Comparison of ENCODE assay signal across 14 cellular contexts in the genomic region with DNA sequence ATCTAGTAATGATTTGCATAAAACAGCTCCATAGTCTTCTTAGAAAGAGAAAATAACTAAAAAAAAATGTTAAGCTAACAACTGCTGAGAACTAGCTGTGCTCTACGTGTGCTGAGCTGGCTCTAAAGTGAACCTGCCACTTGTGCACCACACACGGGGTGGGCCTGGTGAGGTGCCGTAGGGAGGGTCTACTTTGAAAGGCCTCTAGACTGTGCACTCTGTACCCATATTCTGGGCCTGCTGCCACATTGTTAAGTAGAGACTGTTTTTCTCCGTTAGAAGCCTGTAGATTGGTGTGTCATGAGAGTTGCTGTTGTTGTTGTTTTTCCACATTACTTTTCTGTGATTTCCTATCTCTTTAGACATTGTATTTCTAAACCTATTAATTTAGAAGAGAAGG.
A peak's percentile ranks its signal among the peaks of the same experiment; 100 is the strongest.
DNase-seq lines count a peak whose midpoint lies in the region; ATAC-seq and TF ChIP-seq lines count a peak whose summit lies in the region.
"Had no signal": no experiment of that assay in that cellular context is flagged by ENCODE, and none has a peak within 500 bp of the region (broad histone marks: within the 10 kb centered on the region; RNA-seq: fewer than 3 reads in every experiment).

No MANE protein-coding gene starts in this region.

- no peak for TF ChIP-seq POLR2A in testis (IDR thresholded peaks at IDR 0.05)

- 35 to 38% methylated on average over 4 of the region's 4 CpGs for WGBS in testis, 2 donors

- H3K27me3 ChIP-seq in endocrine pancreas (ENCODE audit: control insufficient read depth, insufficient read depth, low read length) (no peaks in the 10 kb centered on the region), left ventricle myocardium inferior (ENCODE audit: low read depth) (no peaks in the 10 kb centered on the region), testis (no peaks in the 10 kb centered on the region)

- intact Hi-C loops in Right ventricle myocardium superior (cut with DNase I) (no loop called here), cardiac septum (cut with DNase I) (no loop called here), left ventricle myocardium inferior (cut with micrococcal nuclease) (no loop called here), testis (cut with DNase I; ENCODE audit: low total_unique reads) (no loop called here)

- peaks cover 43% of the 10 kb centered on the region for H3K4me1 ChIP-seq in endocrine pancreas (ENCODE audit: control insufficient read depth, insufficient read depth, low read length)
- peaks cover 57% of the 10 kb centered on the region for H3K4me1 ChIP-seq in left ventricle myocardium inferior
- H3K4me1 ChIP-seq in testis = no peaks in the 10 kb centered on the region

- ATAC-seq in Right ventricle myocardium superior (ENCODE audit: poor library complexity) = peak; percentile 71
- ATAC-seq in GM21529 (IDR thresholded peaks at IDR 0.05; ENCODE audit: unreplicated experiment) = no peak
- ATAC-seq in GM18873 (IDR thresholded peaks at IDR 0.05; ENCODE audit: low FRiP score, unreplicated experiment) = no peak

- TF ChIP-seq CTCF in left ventricle myocardium inferior (IDR thresholded peaks at IDR 0.05; ENCODE audit: borderline replicate concordance) (no peak), testis (IDR thresholded peaks at IDR 0.05) (no peak)

- peak overlapping the region; percentile 17 for H3K27ac ChIP-seq in left ventricle myocardium inferior (replicated peaks)
- peak overlapping the region in 1 of 2 donors; percentile 26 for H3K27ac ChIP-seq in testis
- H3K27ac ChIP-seq: HL-60 had no signal

- DNase-seq in Right ventricle myocardium superior (no peak), cardiac septum (ENCODE audit: low spot score) (no peak), left ventricle myocardium inferior (no peak), testis (peak; percentile 36), NCI-H2196 (lab: John Stamatoyannopoulos, UW; ENCODE audit: unreplicated experiment) (no peak)
- DNase-seq: Calu3; CD4-positive, alpha-beta T cell; DMS 273 treated with DMSO at 0.1 percent for 48 hours; HCEC 1CT; HFFc6 had no signal

- peaks cover 8% of the 10 kb centered on the region for H3K36me3 ChIP-seq in endocrine pancreas (ENCODE audit: control insufficient read depth, insufficient read depth, low read length)
- peaks cover 56% of the 10 kb centered on the region for H3K36me3 ChIP-seq in left ventricle myocardium inferior
- H3K36me3 ChIP-seq in testis (ENCODE audit: low read depth, missing control alignments) = no peaks in the 10 kb centered on the region

- H3K4me3 ChIP-seq in endocrine pancreas (ENCODE audit: control insufficient read depth, insufficient read depth, low read length) = peak overlapping the region; percentile 22
- H3K4me3 ChIP-seq in left ventricle myocardium inferior = no peak overlapping the region
- no peak overlapping the region for H3K4me3 ChIP-seq in testis

- H3K9me3 ChIP-seq in endocrine pancreas (ENCODE audit: control insufficient read depth, low read length) (no peaks in the 10 kb centered on the region), left ventricle myocardium inferior (replicated peaks) (no peaks in the 10 kb centered on the region), testis (no peaks in the 10 kb centered on the region)

- H3K9ac ChIP-seq in endocrine pancreas (ENCODE audit: control insufficient read depth, insufficient read depth, low read length) = no peak overlapping the region
